ENCODE assay signal across 27 cellular contexts in genomic region chr12:132156926-132157325, GRCh38.
"Had no signal": no experiment of that assay in that cellular context is flagged by ENCODE, and none has a peak within 500 bp of the region (broad histone marks: within the 10 kb centered on the region; RNA-seq: fewer than 3 reads in every experiment).

No MANE protein-coding gene starts in this region.

- H3K9ac ChIP-seq: parathyroid adenoma had no signal

- ATAC-seq: esophagus mucosa; gastrocnemius medialis; left ventricle myocardium superior; lower lobe of right lung; mucosa of descending colon; natural killer cell treated with Interleukin-12 subunit alpha and Interleukin-12 subunit beta and Interleukin-15 and Interleukin-18, amount 100 ng/mL, for 72 hours; sciatic nerve had no signal

- H3K79me2 ChIP-seq: parathyroid adenoma had no signal

- H3K36me3 ChIP-seq: thyroid gland had no signal

- H3K27ac Mint-ChIP-seq: naive B cell; natural killer cell treated with Interleukin-12 subunit alpha and Interleukin-12 subunit beta and Interleukin-15 and Interleukin-18, amount 100 ng/mL, for 72 hours; progenitor cell of endocrine pancreas; type B pancreatic cell had no signal

- H3K4me1 ChIP-seq: parathyroid adenoma had no signal

- FAIRE-seq: colon, keratinocyte had no signal

- H3K9me3 Mint-ChIP-seq: natural killer cell treated with Interleukin-12 subunit alpha and Interleukin-12 subunit beta and Interleukin-15 and Interleukin-18, amount 100 ng/mL, for 72 hours; neural crest cell; type B pancreatic cell had no signal

- H3K9me3 ChIP-seq: gastrocnemius medialis, lower lobe of right lung, mucosa of descending colon, stomach, thyroid gland had no signal

- DNase-seq: dorsolateral prefrontal cortex; effector CD4-positive, alpha-beta T cell; foreskin fibroblast; gastrocnemius medialis; head of caudate nucleus; left ventricle myocardium superior; lower lobe of right lung; mucosa of descending colon; naive B cell; stimulated activated CD4-positive, alpha-beta T cell treated with anti-CD3 and anti-CD28 coated beads, Interleukin-12 subunit alpha, Interleukin-12 subunit beta, amount 100 ng/mL, for 4 hours; stimulated activated CD4-positive, alpha-beta T cell treated with anti-CD3 and anti-CD28 coated beads, Interleukin-1b, Interleukin-23, amount 100 ng/mL, for 48 hours; stimulated activated CD4-positive, alpha-beta T cell treated with anti-CD3 and anti-CD28 coated beads, Interleukin-4, amount 100 ng/mL, for 1 hour; stimulated activated CD8-positive, alpha-beta memory T cell treated with anti-CD3 and anti-CD28 coated beads, Interleukin-4, amount 100 ng/mL, for 48 hours; stimulated activated naive CD4-positive, alpha-beta T cell treated with Interleukin-2 at 50 U/mL for 16 hours; stomach; thyroid gland had no signal

- H3K27me3 Mint-ChIP-seq: naive B cell; natural killer cell treated with Interleukin-12 subunit alpha and Interleukin-12 subunit beta and Interleukin-15 and Interleukin-18, amount 100 ng/mL, for 72 hours had no signal

- H3K4me2 ChIP-seq: smooth muscle cell had no signal

- H3K4me1 Mint-ChIP-seq: neural crest cell had no signal

- H2AFZ ChIP-seq: parathyroid adenoma had no signal

- H3K27ac ChIP-seq: dorsolateral prefrontal cortex, epithelial cell of prostate, gastrocnemius medialis, lower lobe of right lung, parathyroid adenoma, stomach, thyroid gland had no signal

- H3K27me3 ChIP-seq: dorsolateral prefrontal cortex, thyroid gland had no signal

- H3K36me3 Mint-ChIP-seq: naive B cell; natural killer cell treated with Interleukin-12 subunit alpha and Interleukin-12 subunit beta and Interleukin-15 and Interleukin-18, amount 100 ng/mL, for 72 hours; type B pancreatic cell had no signal

- H3K4me3 ChIP-seq: dorsolateral prefrontal cortex, gastrocnemius medialis, lower lobe of right lung, mucosa of descending colon, smooth muscle cell, stomach, thyroid gland had no signal

- H3K4me3 Mint-ChIP-seq: naive B cell; natural killer cell treated with Interleukin-12 subunit alpha and Interleukin-12 subunit beta and Interleukin-15 and Interleukin-18, amount 100 ng/mL, for 72 hours; neural crest cell; type B pancreatic cell had no signal
